Comparison of ENCODE assay signal across 29 cellular contexts in genomic region chr9:72872718-72873117, GRCh38.
DNase-seq lines count a peak whose midpoint lies in the region; ATAC-seq and TF ChIP-seq lines count a peak whose summit lies in the region.
"Had no signal": no experiment of that assay in that cellular context is flagged by ENCODE, and none has a peak within 500 bp of the region (broad histone marks: within the 10 kb centered on the region; RNA-seq: fewer than 3 reads in every experiment).

No MANE protein-coding gene starts in this region.

- H3K9me3 ChIP-seq in hepatocyte (ENCODE audit: low read depth) (no peaks in the 10 kb centered on the region), sigmoid colon (no peaks in the 10 kb centered on the region), H9 (ENCODE audit: control insufficient read depth, low read depth, low read length) (no peaks in the 10 kb centered on the region)
- H3K9me3 ChIP-seq: Caco-2, gastrocnemius medialis, SJSA1 had no signal

- TF ChIP-seq EP300 in sigmoid colon (IDR thresholded peaks at IDR 0.05), result no peak

- H2BK12ac ChIP-seq in H9 (ENCODE audit: insufficient read length, low read depth, low read length), result no peak overlapping the region

- H3K27ac ChIP-seq in hepatocyte (peak overlapping the region; percentile 3), sigmoid colon (peak overlapping the region in 3 of 4 donors; percentile 55 to 72 (median 57)), H9 (ENCODE audit: insufficient read length, low read depth, low read length) (no peak overlapping the region)
- H3K27ac ChIP-seq: 22Rv1, gastrocnemius medialis, SJSA1 had no signal

- no peaks in the 10 kb centered on the region for H3K9me2 ChIP-seq in hepatocyte (replicated peaks; ENCODE audit: insufficient read depth)

- no peaks in the 10 kb centered on the region for H3K27me3 Mint-ChIP-seq in H9 (ENCODE audit: low read depth)
- H3K27me3 Mint-ChIP-seq: dendritic cell treated with granulocyte-macrophage colony-stimulating factor and Interleukin-4, amounts not matched to agents 40 ng/mL and 50 ng/mL, for 4 days had no signal

- peak; percentile 14 for DNase-seq in NCI-H1105 treated with DMSO at 0.1 percent for 48 hours (lab: John Stamatoyannopoulos, UW)
- DNase-seq in NCI-H1105 (lab: John Stamatoyannopoulos, UW), result no peak
- DNase-seq in SW480 (ENCODE audit: low spot score), result peak; percentile 10
- DNase-seq in hepatocyte (ENCODE audit: low spot score), result peak; percentile 15
- DNase-seq in sigmoid colon, result no peak
- DNase-seq in G401 (ENCODE audit: low spot score), result no peak
- DNase-seq in H9, result no peak
- DNase-seq: activated CD8-positive, alpha-beta memory T cell treated with anti-CD3 and anti-CD28 coated beads, Interleukin-2, amount 10 ng/mL, durations not matched to agents 7 days and 5 days; activated naive CD4-positive, alpha-beta T cell; activated naive CD8-positive, alpha-beta T cell treated with anti-CD3 and anti-CD28 coated beads, Interleukin-2, amount 50 U/mL, for 24 hours; activated T-cell treated with anti-CD3 and anti-CD28 coated beads, Interleukin-2, amount 50 U/mL, for 48 hours; Caco-2; DMS79; gastrocnemius medialis; GDM1; IMR-90; NCI-H1092; NCI-H2029; NCI-H82; nephron progenitor cell; RPMI8226; stimulated activated CD4-positive, alpha-beta T cell treated with anti-CD3 and anti-CD28 coated beads, Interleukin-1b, Interleukin-23, amount 100 ng/mL, for 48 hours; stimulated activated naive CD4-positive, alpha-beta T cell treated with Interleukin-2 at 50 U/mL for 16 hours had no signal

- intact Hi-C loops in sigmoid colon (cut with DNase I), result loop anchor here (5.0 kb wide), 3 partner anchors 80 to 210 kb away; partner anchors contain the start of gene ALDH1A1

- H3K4me1 ChIP-seq in hepatocyte (ENCODE audit: insufficient read depth) (peaks cover 15% of the 10 kb centered on the region), sigmoid colon (peaks cover 0 to 46% (median 33%) of the 10 kb centered on the region in 4 donors), H9 (ENCODE audit: insufficient read depth, low read length) (no peaks in the 10 kb centered on the region)
- H3K4me1 ChIP-seq: Caco-2, SJSA1 had no signal

- H2AFZ ChIP-seq in hepatocyte (no peak overlapping the region), H9 (ENCODE audit: low read length) (no peak overlapping the region)

- no peak for ATAC-seq in GM19324 (IDR thresholded peaks at IDR 0.05; ENCODE audit: low FRiP score, unreplicated experiment)
- ATAC-seq: activated CD8-positive, alpha-beta memory T cell treated with anti-CD3 and anti-CD28 coated beads, Interleukin-2, amount 10 ng/mL, durations not matched to agents 7 days and 5 days; activated naive CD8-positive, alpha-beta T cell treated with anti-CD3 and anti-CD28 coated beads, Interleukin-2, amount 50 U/mL, for 24 hours; gastrocnemius medialis had no signal

- H3K4ac ChIP-seq in H9 (ENCODE audit: low read depth, low read length), result no peak overlapping the region

- H3K27me3 ChIP-seq in hepatocyte (no peaks in the 10 kb centered on the region), sigmoid colon (no peaks in the 10 kb centered on the region), H9 (ENCODE audit: insufficient read depth, low read length) (no peaks in the 10 kb centered on the region)
- H3K27me3 ChIP-seq: gastrocnemius medialis, SJSA1 had no signal

- H3K4me2 ChIP-seq in hepatocyte (no peak overlapping the region), H9 (ENCODE audit: insufficient read depth, insufficient read length, low read length) (no peak overlapping the region)

- no peak overlapping the region for H3K9ac ChIP-seq in H9 (ENCODE audit: extremely low read depth, insufficient read length, low read length)

- H3K4me1 Mint-ChIP-seq in H9, result peaks cover 5 to 13% of the 10 kb centered on the region in 2 experiments
- H3K4me1 Mint-ChIP-seq: activated CD8-positive, alpha-beta memory T cell treated with anti-CD3 and anti-CD28 coated beads, Interleukin-2, amount 10 ng/mL, durations not matched to agents 7 days and 5 days; activated naive CD8-positive, alpha-beta T cell treated with anti-CD3 and anti-CD28 coated beads, Interleukin-2, amount 50 U/mL, for 24 hours; central memory CD8-positive, alpha-beta T cell had no signal

- H3K36me3 ChIP-seq in hepatocyte (replicated peaks; ENCODE audit: insufficient read depth, low read depth) (no peaks in the 10 kb centered on the region), sigmoid colon (no peaks in the 10 kb centered on the region)
- H3K36me3 ChIP-seq: gastrocnemius medialis, SJSA1 had no signal

- no peak overlapping the region for H2BK15ac ChIP-seq in H9 (ENCODE audit: low read depth, low read length)

- no peak overlapping the region for H4K91ac ChIP-seq in H9 (ENCODE audit: insufficient read length, low read depth, low read length)

- H4K5ac ChIP-seq in H9 (ENCODE audit: insufficient read length, low read depth, low read length), result no peak overlapping the region

- no peaks in the 10 kb centered on the region for H3K23me2 ChIP-seq in H9 (ENCODE audit: insufficient read length, low read depth, low read length, poor library complexity, severe bottlenecking)

- H3K36me3 Mint-ChIP-seq in H9 (ENCODE audit: insufficient read depth in 1 of 3, low read depth in 3 of 3), result peaks cover 0 to 5% (median 0%) of the 10 kb centered on the region in 3 experiments; a peak in 1 of 7 replicates
- H3K36me3 Mint-ChIP-seq: activated CD8-positive, alpha-beta memory T cell treated with anti-CD3 and anti-CD28 coated beads, Interleukin-2, amount 10 ng/mL, durations not matched to agents 7 days and 5 days; CD14-positive monocyte had no signal

- H3T11ph ChIP-seq in H9 (ENCODE audit: low read length), result no peak overlapping the region

- no peak overlapping the region for H2BK5ac ChIP-seq in H9 (ENCODE audit: insufficient read length, low read length)

- no peak overlapping the region for H3K4me3 ChIP-seq in hepatocyte
- H3K4me3 ChIP-seq in sigmoid colon, result no peak overlapping the region
- H3K4me3 ChIP-seq: gastrocnemius medialis, SJSA1 had no signal

- TF ChIP-seq CTCF in hepatocyte (IDR thresholded peaks at IDR 0.05; ENCODE audit: poor library complexity) (no peak), sigmoid colon (IDR thresholded peaks at IDR 0.05) (no peak), H9 (conservative IDR thresholded peaks at IDR 0.05) (no peak)

- no peaks in the 10 kb centered on the region for H3K79me2 ChIP-seq in hepatocyte
- no peaks in the 10 kb centered on the region for H3K79me2 ChIP-seq in H9 (ENCODE audit: insufficient read depth, low read length)

- H4K20me1 ChIP-seq in hepatocyte (ENCODE audit: insufficient read depth, poor library complexity, severe bottlenecking) (no peaks in the 10 kb centered on the region), H9 (ENCODE audit: control insufficient read depth, insufficient read depth, insufficient read length) (no peaks in the 10 kb centered on the region)

- H3K79me1 ChIP-seq in H9 (ENCODE audit: insufficient read depth, low read depth, low read length, poor library complexity, severe bottlenecking), result no peaks in the 10 kb centered on the region

- TF ChIP-seq POLR2A in sigmoid colon (IDR thresholded peaks at IDR 0.05), result no peak

- no peak overlapping the region for H3K56ac ChIP-seq in H9 (ENCODE audit: insufficient read length, low read depth, low read length)

- no peak overlapping the region for H2BK20ac ChIP-seq in H9 (ENCODE audit: low read depth, low read length, poor library complexity, severe bottlenecking)

- no peak overlapping the region for H2BK120ac ChIP-seq in H9 (ENCODE audit: low read depth, low read length, poor library complexity, severe bottlenecking)

- H3K27ac Mint-ChIP-seq in H9, result no peak overlapping the region
- H3K27ac Mint-ChIP-seq: activated CD8-positive, alpha-beta memory T cell treated with anti-CD3 and anti-CD28 coated beads, Interleukin-2, amount 10 ng/mL, durations not matched to agents 7 days and 5 days; activated naive CD8-positive, alpha-beta T cell treated with anti-CD3 and anti-CD28 coated beads, Interleukin-2, amount 50 U/mL, for 24 hours; CD14-positive monocyte; dendritic cell treated with granulocyte-macrophage colony-stimulating factor and Interleukin-4, amounts not matched to agents 40 ng/mL and 50 ng/mL, for 4 days; nephron progenitor cell had no signal

- H3K18ac ChIP-seq in H9 (ENCODE audit: insufficient read length, low read depth, low read length), result no peak overlapping the region

- peaks cover 4 to 5% of the 10 kb centered on the region in 2 experiments; a peak in 1 of 5 replicates for H3K9me3 Mint-ChIP-seq in H9
- H3K9me3 Mint-ChIP-seq: activated naive CD8-positive, alpha-beta T cell treated with anti-CD3 and anti-CD28 coated beads, Interleukin-2, amount 50 U/mL, for 24 hours; central memory CD8-positive, alpha-beta T cell had no signal

- no peak overlapping the region for H3K4me3 Mint-ChIP-seq in H9
- H3K4me3 Mint-ChIP-seq: activated CD8-positive, alpha-beta memory T cell treated with anti-CD3 and anti-CD28 coated beads, Interleukin-2, amount 10 ng/mL, durations not matched to agents 7 days and 5 days; activated naive CD8-positive, alpha-beta T cell treated with anti-CD3 and anti-CD28 coated beads, Interleukin-2, amount 50 U/mL, for 24 hours; CD14-positive monocyte; central memory CD8-positive, alpha-beta T cell; dendritic cell treated with granulocyte-macrophage colony-stimulating factor and Interleukin-4, amounts not matched to agents 40 ng/mL and 50 ng/mL, for 4 days; nephron progenitor cell had no signal

- H4K8ac ChIP-seq in H9 (replicated peaks; ENCODE audit: insufficient read length, low read depth, low read length), result no peak overlapping the region

- no peak overlapping the region for H3K23ac ChIP-seq in H9 (ENCODE audit: insufficient read length, low read depth, low read length)

- no peak overlapping the region for H2AK5ac ChIP-seq in H9 (ENCODE audit: insufficient read length, low read length)

- H3K14ac ChIP-seq in H9 (ENCODE audit: insufficient read depth, low read length), result no peak overlapping the region

- WGBS in hepatocyte (ENCODE audit: low lambda C conversion rate, missing lambda C conversion rate), result 60% methylated on average over 2 of the region's 2 CpGs
- 21 to 63% methylated on average over 2 of the region's 2 CpGs for WGBS in sigmoid colon, 2 donors
- WGBS in H9 (ENCODE audit: extremely low coverage, insufficient read length, low lambda C conversion rate), result no CpG with 5 or more reads among the region's 2 CpGs

- in situ Hi-C loops in G401 (cut with HindIII; ENCODE audit: low sequenced_read_pairs), result no loop called here

Comparison
In these comparisons a context has a peak if more than half of its experiments do, and no peak if none do; other contexts are left out.
1. DNase-seq: peak in NCI-H1105 treated with DMSO at 0.1 percent for 48 hours (single experiment), SW480 (single experiment) and hepatocyte (single experiment); none in NCI-H1105 (single experiment), sigmoid colon (single experiment), G401 (single experiment) and H9 (single experiment).